Comparison of ENCODE assay signal across 25 cellular contexts in the genomic region with DNA sequence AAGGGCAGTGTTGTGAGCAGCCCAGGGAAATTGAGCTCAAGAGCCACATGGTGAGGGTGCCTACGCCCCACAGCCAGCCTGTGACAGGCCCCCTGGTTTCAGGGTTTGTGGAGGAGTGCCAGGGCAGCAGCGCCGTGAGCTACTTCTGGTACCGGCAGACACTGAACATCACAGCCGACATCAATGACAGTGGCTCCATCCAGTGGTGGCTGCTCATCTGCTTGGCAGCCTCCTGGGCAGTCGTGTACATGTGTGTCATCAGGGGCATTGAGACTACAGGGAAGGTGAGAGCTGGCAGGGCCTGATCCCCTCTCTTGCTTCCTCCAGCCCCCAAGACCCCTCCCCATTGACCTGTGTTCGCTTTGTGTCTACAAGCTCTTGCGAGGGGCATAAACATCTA. TPM values are rescaled to one million over a fixed set of nuclear protein-coding genes. Genes with fewer than 3 reads are reported as not detected.
DNase-seq lines count a peak whose midpoint lies in the region; ATAC-seq and TF ChIP-seq lines count a peak whose summit lies in the region.
"Had no signal": no experiment of that assay in that cellular context is flagged by ENCODE, and none has a peak within 500 bp of the region (broad histone marks: within the 10 kb centered on the region; RNA-seq: fewer than 3 reads in every experiment).

No MANE protein-coding gene starts in this region.

- no peak overlapping the region for H3K9ac ChIP-seq in DND-41 (ENCODE audit: low read depth, low read length)

- H3K4me3 ChIP-seq in DND-41 (ENCODE audit: low read depth in 1 of 2, low read length in 2 of 2) = no peak overlapping the region
- H3K4me3 ChIP-seq: lower lobe of right lung had no signal

- H2AFZ ChIP-seq in DND-41 (ENCODE audit: low read depth, low read length) = no peak overlapping the region

- no peak for ATAC-seq in DND-41 (ENCODE audit: insufficient read depth, low read depth)
- peak; percentile 72 for ATAC-seq in left lobe of liver
- ATAC-seq: lower lobe of right lung had no signal

- in situ Hi-C loops in KBM-7 (cut with MboI; ENCODE audit: low pct_unique_long_range_greater_than_20kb, low sequenced_read_pairs) = no loop called here
- in situ Hi-C loops in GM13976 (cut with MboI; ENCODE audit: low sequenced_read_pairs, unreplicated experiment) = no loop called here

- no peak overlapping the region for H3K27ac ChIP-seq in DND-41 (ENCODE audit: low read length)
- H3K27ac ChIP-seq: lower lobe of right lung had no signal

- DNase-seq in DND-41 (no peak), KBM-7 (peak; percentile 24), SHP77 treated with DMSO at 0.1 percent for 48 hours (lab: John Stamatoyannopoulos, UW) (peak; percentile 61), left lobe of liver (ENCODE audit: low spot score) (no peak), GM13976 (ENCODE audit: low spot score) (no peak), T1000 (lab: John Stamatoyannopoulos, UW) (no peak)
- DNase-seq in activated effector memory CD4-positive, alpha-beta T cell treated with Interleukin-2 at 50 U/mL for 16 hours = no peak
- DNase-seq: activated B cell treated with CpG ODN at 0.5 μM for 24 hours; activated naive CD4-positive, alpha-beta T cell treated with anti-CD3 and anti-CD28 coated beads for 36 hours; activated T-cell treated with anti-CD3 and anti-CD28 coated beads, Interleukin-2, amount 50 U/mL, for 24 hours; caudate nucleus; CD8-positive, alpha-beta memory T cell; DMS79 treated with DMSO at 0.1 percent for 48 hours; foreskin fibroblast; H7; hippocampal formation; islet precursor cell; lower lobe of right lung; NCI-H1436 treated with DMSO at 0.1 percent for 48 hours; NCI-H345; stimulated activated CD4-positive, alpha-beta T cell treated with anti-CD3 and anti-CD28 coated beads, Interleukin-4, amount 100 ng/mL, for 1 hour; T-helper 1 cell; trophoblast cell had no signal

- H4K20me1 ChIP-seq in DND-41 (ENCODE audit: insufficient read depth, low read length) = no peaks in the 10 kb centered on the region

- H3K4me2 ChIP-seq in DND-41 (ENCODE audit: insufficient read depth, low read length) = no peak overlapping the region

- H3K27me3 ChIP-seq in DND-41 (ENCODE audit: insufficient read depth, low read length, poor library complexity) = no peaks in the 10 kb centered on the region

- peaks cover 4% of the 10 kb centered on the region for H3K4me1 ChIP-seq in DND-41 (ENCODE audit: insufficient read depth, low read length)
- H3K4me1 ChIP-seq: lower lobe of right lung had no signal

- TF ChIP-seq CTCF in DND-41 (IDR thresholded peaks at IDR 0.05; ENCODE audit: borderline replicate concordance, extremely low read depth, low read length, poor library complexity, severe bottlenecking) = peak; percentile 7
- TF ChIP-seq CTCF in GM13976 (IDR thresholded peaks at IDR 0.05; ENCODE audit: borderline replicate concordance, control extremely low read depth, extremely low read depth, insufficient read depth, missing control alignments) = no peak

- no peaks in the 10 kb centered on the region for H3K36me3 ChIP-seq in DND-41 (ENCODE audit: insufficient read depth, low read length)
- H3K36me3 ChIP-seq: lower lobe of right lung had no signal

- no peaks in the 10 kb centered on the region for H3K79me2 ChIP-seq in DND-41 (ENCODE audit: insufficient read depth, low read length)

- H3K9me3 ChIP-seq in DND-41 (ENCODE audit: insufficient read depth, low read length, severe bottlenecking) = peaks cover 19% of the 10 kb centered on the region

RNA-seq across cellular contexts. Expression of a gene that starts 10.2 kb away (rescaled TPM):
- not detected for total RNA-seq in left lobe of liver
- total RNA-seq: activated B cell treated with CpG ODN at 0.5 μM for 24 hours; activated naive CD4-positive, alpha-beta T cell treated with anti-CD3 and anti-CD28 coated beads for 36 hours; CD8-positive, alpha-beta memory T cell; dermis microvascular lymphatic vessel endothelial cell; H7; lower lobe of right lung; MCF 10A had no signal

RNA-seq across cellular contexts. Expression of a gene that starts 34.0 kb away (rescaled TPM):
- 0.73 TPM for total RNA-seq in left lobe of liver
- total RNA-seq: activated B cell treated with CpG ODN at 0.5 μM for 24 hours; activated naive CD4-positive, alpha-beta T cell treated with anti-CD3 and anti-CD28 coated beads for 36 hours; CD8-positive, alpha-beta memory T cell; dermis microvascular lymphatic vessel endothelial cell; lower lobe of right lung; MCF 10A had no signal

RNA-seq across cellular contexts. Expression of a gene that starts 59.5 kb away (rescaled TPM):
- total RNA-seq in left lobe of liver = 0.10 TPM
- total RNA-seq: dermis microvascular lymphatic vessel endothelial cell, lower lobe of right lung had no signal

Comparison
In these comparisons a context has a peak if more than half of its experiments do, and no peak if none do; other contexts are left out.
1. DNase-seq: peak in KBM-7 (single experiment) and SHP77 treated with DMSO at 0.1 percent for 48 hours (single experiment); none in DND-41 (single experiment), left lobe of liver (single experiment), GM13976 (single experiment), activated effector memory CD4-positive, alpha-beta T cell treated with Interleukin-2 at 50 U/mL for 16 hours (single experiment) and T1000 (single experiment).